Comparison of ENCODE assay signal across 27 cellular contexts in the genomic region with DNA sequence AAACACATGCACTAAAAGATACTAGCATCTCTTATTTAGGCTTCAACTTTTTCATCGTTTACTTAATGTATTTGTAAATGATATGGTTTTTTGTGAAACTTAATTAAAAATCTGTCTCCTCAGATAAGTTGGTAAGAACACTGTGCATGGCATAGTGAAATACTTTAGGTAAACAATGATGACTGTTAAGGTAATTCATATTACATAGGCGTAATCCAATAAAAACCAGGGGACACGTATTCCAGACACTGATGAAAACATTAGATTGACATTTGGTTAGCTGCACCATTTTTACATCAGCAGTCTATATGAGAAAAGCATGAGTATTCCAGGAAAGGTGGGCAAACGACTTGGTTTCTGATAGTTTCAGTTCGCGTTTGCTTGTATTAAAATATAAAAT.
DNase-seq lines count a peak whose midpoint lies in the region; ATAC-seq and TF ChIP-seq lines count a peak whose summit lies in the region.
"Had no signal": no experiment of that assay in that cellular context is flagged by ENCODE, and none has a peak within 500 bp of the region (broad histone marks: within the 10 kb centered on the region; RNA-seq: fewer than 3 reads in every experiment).

No MANE protein-coding gene starts in this region.

- 0 out of 4 replicates have a peak, but pooled peaks of 1 of the 2 experiments have one; percentile 25 for TF ChIP-seq EP300 in SK-N-SH (IDR thresholded peaks at IDR 0.05; ENCODE audit: borderline replicate concordance in 1 of 2, low read depth in 1 of 2, low read length in 1 of 2)

- no peaks in the 10 kb centered on the region for H3K9me2 ChIP-seq in SK-N-SH

- peaks cover 4 to 53% of the 10 kb centered on the region in 2 experiments for H3K36me3 ChIP-seq in SK-N-SH (replicated peaks in 1 of 2; ENCODE audit: control insufficient read depth in 1 of 2, insufficient read depth in 2 of 2, low read length in 1 of 2)

- 0 out of 4 replicates have a peak overlapping the region, but pooled peaks of 1 of the 2 experiments have one; percentile 11 for H3K27ac ChIP-seq in SK-N-SH (ENCODE audit: low read depth in 2 of 2, low read length in 1 of 2)
- no peak overlapping the region for H3K27ac ChIP-seq in CD4-positive, alpha-beta T cell (ENCODE audit: low read depth, low read length)
- H3K27ac ChIP-seq: body of pancreas, epithelial cell of prostate, RWPE1, SK-N-MC had no signal

- no peak overlapping the region for H2AFZ ChIP-seq in SK-N-SH (ENCODE audit: low read depth)

- 0 out of 2 replicates have a peak, but pooled peaks cover 3% of the 10 kb centered on the region for H3K9me3 ChIP-seq in SK-N-SH
- H3K9me3 ChIP-seq in CD4-positive, alpha-beta T cell (ENCODE audit: control insufficient read depth, low read length): no peaks in the 10 kb centered on the region
- H3K9me3 ChIP-seq: body of pancreas had no signal

- no peak overlapping the region for H3K4me3 ChIP-seq in SK-N-SH (ENCODE audit: low read depth in 2 of 2, low read length in 1 of 2)
- H3K4me3 ChIP-seq: body of pancreas, heart left ventricle, SK-N-MC had no signal

- no peak for TF ChIP-seq CTCF in SK-N-SH (IDR thresholded peaks at IDR 0.05)
- TF ChIP-seq CTCF in CD4-positive, alpha-beta T cell (IDR thresholded peaks at IDR 0.05): no peak

- 79% methylated on average over 6 of the region's 6 CpGs for WGBS in SK-N-SH (ENCODE audit: low lambda C conversion rate)

- POLR2A ChIA-PET in SK-N-SH (lab: Yijun Ruan, JAX): no interaction called here
- POLR2A ChIA-PET in CD4-positive, alpha-beta T cell (lab: Charles Lee): no interaction called here

- ATAC-seq in SK-N-SH treated with all-trans-retinoic acid at 6 μM for 48 hours: no peak
- ATAC-seq in CD4-positive, alpha-beta T cell (ENCODE audit: poor library complexity): no peak
- ATAC-seq in effector memory CD8-positive, alpha-beta T cell (replicated peaks): no peak
- no peak for ATAC-seq in natural killer cell treated with Interleukin-12 subunit alpha and Interleukin-12 subunit beta and Interleukin-15 and Interleukin-18, amount 100 ng/mL, for 72 hours
- ATAC-seq in HG03442 (IDR thresholded peaks at IDR 0.05; ENCODE audit: unreplicated experiment): no peak
- ATAC-seq: body of pancreas; heart left ventricle; sciatic nerve; stimulated activated naive B cell treated with anti-CD40 and anti-IgM and Interleukin-4, amounts not matched to agents 10 μg/mL and 1 μg/mL and 100 μg/mL, for 72 hours had no signal

- H3K27ac Mint-ChIP-seq in CD4-positive, alpha-beta T cell: peak overlapping the region; percentile 83
- H3K27ac Mint-ChIP-seq in effector memory CD8-positive, alpha-beta T cell: peak overlapping the region; percentile 65 to 70
- H3K27ac Mint-ChIP-seq in natural killer cell treated with Interleukin-12 subunit alpha and Interleukin-12 subunit beta and Interleukin-15 and Interleukin-18, amount 100 ng/mL, for 72 hours: peak overlapping the region; percentile 23 to 67
- H3K27ac Mint-ChIP-seq: activated CD4-positive, alpha-beta T cell treated with anti-CD3 and anti-CD28 coated beads, Interleukin-2, amount 10 ng/mL, durations not matched to agents 7 days and 5 days; stimulated activated naive B cell treated with anti-CD40 and anti-IgM and Interleukin-4, amounts not matched to agents 10 μg/mL and 1 μg/mL and 100 μg/mL, for 72 hours had no signal

- H3F3A ChIP-seq in SK-N-SH (replicated peaks; ENCODE audit: insufficient read depth): peaks cover 38% of the 10 kb centered on the region

- H3K9me3 Mint-ChIP-seq in CD4-positive, alpha-beta T cell: peaks cover 6% of the 10 kb centered on the region
- H3K9me3 Mint-ChIP-seq in effector memory CD8-positive, alpha-beta T cell: peaks cover 0 to 4% of the 10 kb centered on the region in 2 donors
- peaks cover 4% of the 10 kb centered on the region for H3K9me3 Mint-ChIP-seq in natural killer cell treated with Interleukin-12 subunit alpha and Interleukin-12 subunit beta and Interleukin-15 and Interleukin-18, amount 100 ng/mL, for 72 hours

- no peak overlapping the region for H3K4me3 Mint-ChIP-seq in CD4-positive, alpha-beta T cell
- H3K4me3 Mint-ChIP-seq in effector memory CD8-positive, alpha-beta T cell: peak overlapping the region; percentile 10 to 60
- no peak overlapping the region for H3K4me3 Mint-ChIP-seq in natural killer cell treated with Interleukin-12 subunit alpha and Interleukin-12 subunit beta and Interleukin-15 and Interleukin-18, amount 100 ng/mL, for 72 hours
- H3K4me3 Mint-ChIP-seq: activated CD4-positive, alpha-beta T cell treated with anti-CD3 and anti-CD28 coated beads, Interleukin-2, amount 10 ng/mL, durations not matched to agents 7 days and 5 days; neural crest cell; stimulated activated naive B cell treated with anti-CD40 and anti-IgM and Interleukin-4, amounts not matched to agents 10 μg/mL and 1 μg/mL and 100 μg/mL, for 72 hours had no signal

- peaks cover 6 to 30% of the 10 kb centered on the region in 2 experiments; a peak in 2 of 4 replicates for H3K4me1 ChIP-seq in SK-N-SH (ENCODE audit: control insufficient read depth in 1 of 2, insufficient read depth in 2 of 2, low read depth in 1 of 2, low read length in 1 of 2)

- peaks cover 77% of the 10 kb centered on the region for H3K36me3 Mint-ChIP-seq in CD4-positive, alpha-beta T cell (ENCODE audit: low read depth)
- peaks cover 42% of the 10 kb centered on the region for H3K36me3 Mint-ChIP-seq in effector memory CD8-positive, alpha-beta T cell (ENCODE audit: insufficient read depth)
- H3K36me3 Mint-ChIP-seq in natural killer cell treated with Interleukin-12 subunit alpha and Interleukin-12 subunit beta and Interleukin-15 and Interleukin-18, amount 100 ng/mL, for 72 hours: peaks cover 22% of the 10 kb centered on the region

- DNase-seq in SK-N-SH: peak; percentile 20
- no peak for DNase-seq in CD4-positive, alpha-beta T cell
- no peak for DNase-seq in effector memory CD8-positive, alpha-beta T cell
- no peak for DNase-seq in natural killer cell treated with Interleukin-12 subunit alpha and Interleukin-12 subunit beta and Interleukin-15 and Interleukin-18, amount 100 ng/mL, for 72 hours (ENCODE audit: low spot score)
- DNase-seq in NOMO-1 (lab: John Stamatoyannopoulos, UW; ENCODE audit: unreplicated experiment in 2 of 2): no peak
- no peak for DNase-seq in NCI-H2196 treated with DMSO at 0.1 percent for 48 hours (lab: John Stamatoyannopoulos, UW; ENCODE audit: unreplicated experiment)
- DNase-seq: 8988T; activated CD4-positive, alpha-beta T cell treated with anti-CD3 and anti-CD28 coated beads, Interleukin-2, amount 10 ng/mL, durations not matched to agents 7 days and 5 days; body of pancreas; CD4-positive, alpha-beta memory T cell; cerebellar nuclear complex; DMS 273 treated with DMSO at 0.1 percent for 48 hours; EL; heart left ventricle; NCI-H1417; NCI-H2081; NCI-H446; NCI-H774; posterior cingulate gyrus; stimulated activated naive B cell treated with anti-CD40 and anti-IgM and Interleukin-4, amounts not matched to agents 10 μg/mL and 1 μg/mL and 100 μg/mL, for 72 hours had no signal

- intact Hi-C loops in CD4-positive, alpha-beta T cell (cut with DNase I, micrococcal nuclease): no loop called here

- CTCF ChIA-PET in SK-N-SH (lab: Yijun Ruan, JAX): interaction anchor here (1.0 kb wide), 2 partner anchors 36 to 255 kb away, joined by 3 read pairs; no protein-coding TSS in a partner anchor
- CTCF ChIA-PET in CD4-positive, alpha-beta T cell (lab: Charles Lee): interaction anchor here (1.0 to 1.7 kb wide), 4 partner anchors 12 to 367 kb away, joined by 3 to 4 read pairs (median 3); no protein-coding TSS in a partner anchor

- no peaks in the 10 kb centered on the region for H3K27me3 ChIP-seq in SK-N-SH (ENCODE audit: insufficient read depth)
- H3K27me3 ChIP-seq in CD4-positive, alpha-beta T cell (ENCODE audit: control insufficient read depth, insufficient read depth, low read length): no peaks in the 10 kb centered on the region
- H3K27me3 ChIP-seq: body of pancreas, heart left ventricle had no signal

- H4K20me1 ChIP-seq in SK-N-SH (ENCODE audit: insufficient read depth): peaks cover 29% of the 10 kb centered on the region

- peaks cover 100% of the 10 kb centered on the region for H3K79me2 ChIP-seq in SK-N-SH (ENCODE audit: insufficient read depth)

- H3K4me2 ChIP-seq in SK-N-SH: no peak overlapping the region

- H3K9ac ChIP-seq in SK-N-SH: no peak overlapping the region

- no peaks in the 10 kb centered on the region for H3K27me3 Mint-ChIP-seq in CD4-positive, alpha-beta T cell
- H3K27me3 Mint-ChIP-seq in effector memory CD8-positive, alpha-beta T cell: no peaks in the 10 kb centered on the region
- no peaks in the 10 kb centered on the region for H3K27me3 Mint-ChIP-seq in natural killer cell treated with Interleukin-12 subunit alpha and Interleukin-12 subunit beta and Interleukin-15 and Interleukin-18, amount 100 ng/mL, for 72 hours
- H3K27me3 Mint-ChIP-seq: activated CD4-positive, alpha-beta T cell treated with anti-CD3 and anti-CD28 coated beads, Interleukin-2, amount 10 ng/mL, durations not matched to agents 7 days and 5 days; CD4-positive, alpha-beta memory T cell; stimulated activated naive B cell treated with anti-CD40 and anti-IgM and Interleukin-4, amounts not matched to agents 10 μg/mL and 1 μg/mL and 100 μg/mL, for 72 hours had no signal

- no peak for TF ChIP-seq RAD21 in SK-N-SH (IDR thresholded peaks at IDR 0.05; ENCODE audit: low read length)

- H3K4me1 Mint-ChIP-seq in CD4-positive, alpha-beta T cell (ENCODE audit: low read depth): peaks cover 88% of the 10 kb centered on the region
- H3K4me1 Mint-ChIP-seq in effector memory CD8-positive, alpha-beta T cell (ENCODE audit: low read depth in 2 of 2): peaks cover 44 to 65% of the 10 kb centered on the region in 2 donors
- peaks cover 58 to 71% of the 10 kb centered on the region in 2 donors for H3K4me1 Mint-ChIP-seq in natural killer cell treated with Interleukin-12 subunit alpha and Interleukin-12 subunit beta and Interleukin-15 and Interleukin-18, amount 100 ng/mL, for 72 hours (ENCODE audit: low read depth in 2 of 2)

TF ChIP-seq in SK-N-SH, 30 proteins besides CTCF, POLR2A, EP300 and RAD21 (continues in another document):
- TF ChIP-seq GATA2 (CRISPR knock-in tag; IDR thresholded peaks at IDR 0.05): peak; percentile 68

TF ChIP-seq in SK-N-SH treated with all-trans-retinoic acid at 6 μM for 48 hours, 23 proteins besides CTCF, POLR2A, EP300 and RAD21 (continues in another document):
- TF ChIP-seq, protein P1, sequence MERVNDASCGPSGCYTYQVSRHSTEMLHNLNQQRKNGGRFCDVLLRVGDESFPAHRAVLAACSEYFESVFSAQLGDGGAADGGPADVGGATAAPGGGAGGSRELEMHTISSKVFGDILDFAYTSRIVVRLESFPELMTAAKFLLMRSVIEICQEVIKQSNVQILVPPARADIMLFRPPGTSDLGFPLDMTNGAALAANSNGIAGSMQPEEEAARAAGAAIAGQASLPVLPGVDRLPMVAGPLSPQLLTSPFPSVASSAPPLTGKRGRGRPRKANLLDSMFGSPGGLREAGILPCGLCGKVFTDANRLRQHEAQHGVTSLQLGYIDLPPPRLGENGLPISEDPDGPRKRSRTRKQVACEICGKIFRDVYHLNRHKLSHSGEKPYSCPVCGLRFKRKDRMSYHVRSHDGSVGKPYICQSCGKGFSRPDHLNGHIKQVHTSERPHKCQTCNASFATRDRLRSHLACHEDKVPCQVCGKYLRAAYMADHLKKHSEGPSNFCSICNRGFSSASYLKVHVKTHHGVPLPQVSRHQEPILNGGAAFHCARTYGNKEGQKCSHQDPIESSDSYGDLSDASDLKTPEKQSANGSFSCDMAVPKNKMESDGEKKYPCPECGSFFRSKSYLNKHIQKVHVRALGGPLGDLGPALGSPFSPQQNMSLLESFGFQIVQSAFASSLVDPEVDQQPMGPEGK (CRISPR knock-in tag; IDR thresholded peaks at IDR 0.05; ENCODE audit: borderline replicate concordance): no peak

Comparison
In these comparisons a context has a peak if more than half of its experiments do, and no peak if none do; other contexts are left out.
1. H3K4me3 Mint-ChIP-seq: peak in effector memory CD8-positive, alpha-beta T cell (2 of 2); none in CD4-positive, alpha-beta T cell (single experiment) and natural killer cell treated with Interleukin-12 subunit alpha and Interleukin-12 subunit beta and Interleukin-15 and Interleukin-18, amount 100 ng/mL, for 72 hours (single experiment).
2. Peak in every context shown above with its lines, with median percentiles within 50 percentile points of each other: H3K27ac Mint-ChIP-seq.